1 cellular context compared by ENCODE assay signal in the genomic region with DNA sequence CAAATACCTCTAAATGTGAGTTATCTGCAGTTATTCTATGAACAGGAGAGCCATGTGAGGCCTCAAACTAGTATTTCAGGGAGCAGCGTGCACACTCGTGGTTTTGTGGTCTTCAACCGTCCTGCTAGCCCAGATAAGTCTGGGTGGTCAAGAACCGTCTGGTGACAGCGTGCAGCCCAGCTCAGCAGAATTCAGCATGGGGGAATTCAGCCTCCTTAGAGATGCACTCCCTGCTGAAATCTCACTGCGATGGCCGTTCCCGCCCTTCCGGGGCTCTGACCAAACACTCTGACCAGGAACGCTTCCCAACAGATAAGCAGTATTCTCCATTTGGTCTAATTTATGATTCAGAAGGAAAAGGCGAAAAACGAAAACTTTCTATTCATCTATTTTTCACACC.
TF ChIP-seq lines count a peak whose summit lies in the region.

No MANE protein-coding gene starts in this region.

TF ChIP-seq in K562, 482 proteins besides CTCF, POLR2A, EP300 and RAD21 (continued from another document and continues in another):
- TF ChIP-seq, protein P1, sequence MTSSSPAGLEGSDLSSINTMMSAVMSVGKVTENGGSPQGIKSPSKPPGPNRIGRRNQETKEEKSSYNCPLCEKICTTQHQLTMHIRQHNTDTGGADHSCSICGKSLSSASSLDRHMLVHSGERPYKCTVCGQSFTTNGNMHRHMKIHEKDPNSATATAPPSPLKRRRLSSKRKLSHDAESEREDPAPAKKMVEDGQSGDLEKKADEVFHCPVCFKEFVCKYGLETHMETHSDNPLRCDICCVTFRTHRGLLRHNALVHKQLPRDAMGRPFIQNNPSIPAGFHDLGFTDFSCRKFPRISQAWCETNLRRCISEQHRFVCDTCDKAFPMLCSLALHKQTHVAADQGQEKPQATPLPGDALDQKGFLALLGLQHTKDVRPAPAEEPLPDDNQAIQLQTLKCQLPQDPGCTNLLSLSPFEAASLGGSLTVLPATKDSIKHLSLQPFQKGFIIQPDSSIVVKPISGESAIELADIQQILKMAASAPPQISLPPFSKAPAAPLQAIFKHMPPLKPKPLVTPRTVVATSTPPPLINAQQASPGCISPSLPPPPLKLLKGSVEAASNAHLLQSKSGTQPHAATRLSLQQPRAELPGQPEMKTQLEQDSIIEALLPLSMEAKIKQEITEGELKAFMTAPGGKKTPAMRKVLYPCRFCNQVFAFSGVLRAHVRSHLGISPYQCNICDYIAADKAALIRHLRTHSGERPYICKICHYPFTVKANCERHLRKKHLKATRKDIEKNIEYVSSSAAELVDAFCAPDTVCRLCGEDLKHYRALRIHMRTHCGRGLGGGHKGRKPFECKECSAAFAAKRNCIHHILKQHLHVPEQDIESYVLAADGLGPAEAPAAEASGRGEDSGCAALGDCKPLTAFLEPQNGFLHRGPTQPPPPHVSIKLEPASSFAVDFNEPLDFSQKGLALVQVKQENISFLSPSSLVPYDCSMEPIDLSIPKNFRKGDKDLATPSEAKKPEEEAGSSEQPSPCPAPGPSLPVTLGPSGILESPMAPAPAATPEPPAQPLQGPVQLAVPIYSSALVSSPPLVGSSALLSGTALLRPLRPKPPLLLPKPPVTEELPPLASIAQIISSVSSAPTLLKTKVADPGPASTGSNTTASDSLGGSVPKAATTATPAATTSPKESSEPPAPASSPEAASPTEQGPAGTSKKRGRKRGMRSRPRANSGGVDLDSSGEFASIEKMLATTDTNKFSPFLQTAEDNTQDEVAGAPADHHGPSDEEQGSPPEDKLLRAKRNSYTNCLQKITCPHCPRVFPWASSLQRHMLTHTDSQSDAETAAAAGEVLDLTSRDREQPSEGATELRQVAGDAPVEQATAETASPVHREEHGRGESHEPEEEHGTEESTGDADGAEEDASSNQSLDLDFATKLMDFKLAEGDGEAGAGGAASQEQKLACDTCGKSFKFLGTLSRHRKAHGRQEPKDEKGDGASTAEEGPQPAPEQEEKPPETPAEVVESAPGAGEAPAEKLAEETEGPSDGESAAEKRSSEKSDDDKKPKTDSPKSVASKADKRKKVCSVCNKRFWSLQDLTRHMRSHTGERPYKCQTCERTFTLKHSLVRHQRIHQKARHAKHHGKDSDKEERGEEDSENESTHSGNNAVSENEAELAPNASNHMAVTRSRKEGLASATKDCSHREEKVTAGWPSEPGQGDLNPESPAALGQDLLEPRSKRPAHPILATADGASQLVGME (CRISPR knock-in tag; IDR thresholded peaks at IDR 0.05): no peak
- TF ChIP-seq RFX5 (IDR thresholded peaks at IDR 0.05; ENCODE audit: low read depth, low read length): no peak
- TF ChIP-seq, protein P2, sequence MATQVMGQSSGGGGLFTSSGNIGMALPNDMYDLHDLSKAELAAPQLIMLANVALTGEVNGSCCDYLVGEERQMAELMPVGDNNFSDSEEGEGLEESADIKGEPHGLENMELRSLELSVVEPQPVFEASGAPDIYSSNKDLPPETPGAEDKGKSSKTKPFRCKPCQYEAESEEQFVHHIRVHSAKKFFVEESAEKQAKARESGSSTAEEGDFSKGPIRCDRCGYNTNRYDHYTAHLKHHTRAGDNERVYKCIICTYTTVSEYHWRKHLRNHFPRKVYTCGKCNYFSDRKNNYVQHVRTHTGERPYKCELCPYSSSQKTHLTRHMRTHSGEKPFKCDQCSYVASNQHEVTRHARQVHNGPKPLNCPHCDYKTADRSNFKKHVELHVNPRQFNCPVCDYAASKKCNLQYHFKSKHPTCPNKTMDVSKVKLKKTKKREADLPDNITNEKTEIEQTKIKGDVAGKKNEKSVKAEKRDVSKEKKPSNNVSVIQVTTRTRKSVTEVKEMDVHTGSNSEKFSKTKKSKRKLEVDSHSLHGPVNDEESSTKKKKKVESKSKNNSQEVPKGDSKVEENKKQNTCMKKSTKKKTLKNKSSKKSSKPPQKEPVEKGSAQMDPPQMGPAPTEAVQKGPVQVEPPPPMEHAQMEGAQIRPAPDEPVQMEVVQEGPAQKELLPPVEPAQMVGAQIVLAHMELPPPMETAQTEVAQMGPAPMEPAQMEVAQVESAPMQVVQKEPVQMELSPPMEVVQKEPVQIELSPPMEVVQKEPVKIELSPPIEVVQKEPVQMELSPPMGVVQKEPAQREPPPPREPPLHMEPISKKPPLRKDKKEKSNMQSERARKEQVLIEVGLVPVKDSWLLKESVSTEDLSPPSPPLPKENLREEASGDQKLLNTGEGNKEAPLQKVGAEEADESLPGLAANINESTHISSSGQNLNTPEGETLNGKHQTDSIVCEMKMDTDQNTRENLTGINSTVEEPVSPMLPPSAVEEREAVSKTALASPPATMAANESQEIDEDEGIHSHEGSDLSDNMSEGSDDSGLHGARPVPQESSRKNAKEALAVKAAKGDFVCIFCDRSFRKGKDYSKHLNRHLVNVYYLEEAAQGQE (CRISPR knock-in tag; IDR thresholded peaks at IDR 0.05; ENCODE audit: low read depth): no peak
- TF ChIP-seq, protein P3, sequence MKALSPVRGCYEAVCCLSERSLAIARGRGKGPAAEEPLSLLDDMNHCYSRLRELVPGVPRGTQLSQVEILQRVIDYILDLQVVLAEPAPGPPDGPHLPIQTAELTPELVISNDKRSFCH (CRISPR knock-in tag; IDR thresholded peaks at IDR 0.05): no peak
- TF ChIP-seq, protein P3 (tag; IDR thresholded peaks at IDR 0.05): 0 out of 2 replicates have a peak, but pooled peaks have one; percentile 16
- TF ChIP-seq, protein P4, sequence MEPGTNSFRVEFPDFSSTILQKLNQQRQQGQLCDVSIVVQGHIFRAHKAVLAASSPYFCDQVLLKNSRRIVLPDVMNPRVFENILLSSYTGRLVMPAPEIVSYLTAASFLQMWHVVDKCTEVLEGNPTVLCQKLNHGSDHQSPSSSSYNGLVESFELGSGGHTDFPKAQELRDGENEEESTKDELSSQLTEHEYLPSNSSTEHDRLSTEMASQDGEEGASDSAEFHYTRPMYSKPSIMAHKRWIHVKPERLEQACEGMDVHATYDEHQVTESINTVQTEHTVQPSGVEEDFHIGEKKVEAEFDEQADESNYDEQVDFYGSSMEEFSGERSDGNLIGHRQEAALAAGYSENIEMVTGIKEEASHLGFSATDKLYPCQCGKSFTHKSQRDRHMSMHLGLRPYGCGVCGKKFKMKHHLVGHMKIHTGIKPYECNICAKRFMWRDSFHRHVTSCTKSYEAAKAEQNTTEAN (CRISPR knock-in tag; IDR thresholded peaks at IDR 0.05): no peak
- no peak for TF ChIP-seq SMAD2 (IDR thresholded peaks at IDR 0.05; ENCODE audit: low read depth, low read length)
- TF ChIP-seq ZEB2 (IDR thresholded peaks at IDR 0.05): no peak
- peak; percentile 78 for TF ChIP-seq TOE1 (IDR thresholded peaks at IDR 0.05; ENCODE audit: borderline replicate concordance)
- TF ChIP-seq TOE1 (CRISPR knock-in tag; IDR thresholded peaks at IDR 0.05; ENCODE audit: borderline replicate concordance, low read depth): no peak
- TF ChIP-seq KAT8 (IDR thresholded peaks at IDR 0.05; ENCODE audit: low read depth): no peak
- TF ChIP-seq, protein P5, sequence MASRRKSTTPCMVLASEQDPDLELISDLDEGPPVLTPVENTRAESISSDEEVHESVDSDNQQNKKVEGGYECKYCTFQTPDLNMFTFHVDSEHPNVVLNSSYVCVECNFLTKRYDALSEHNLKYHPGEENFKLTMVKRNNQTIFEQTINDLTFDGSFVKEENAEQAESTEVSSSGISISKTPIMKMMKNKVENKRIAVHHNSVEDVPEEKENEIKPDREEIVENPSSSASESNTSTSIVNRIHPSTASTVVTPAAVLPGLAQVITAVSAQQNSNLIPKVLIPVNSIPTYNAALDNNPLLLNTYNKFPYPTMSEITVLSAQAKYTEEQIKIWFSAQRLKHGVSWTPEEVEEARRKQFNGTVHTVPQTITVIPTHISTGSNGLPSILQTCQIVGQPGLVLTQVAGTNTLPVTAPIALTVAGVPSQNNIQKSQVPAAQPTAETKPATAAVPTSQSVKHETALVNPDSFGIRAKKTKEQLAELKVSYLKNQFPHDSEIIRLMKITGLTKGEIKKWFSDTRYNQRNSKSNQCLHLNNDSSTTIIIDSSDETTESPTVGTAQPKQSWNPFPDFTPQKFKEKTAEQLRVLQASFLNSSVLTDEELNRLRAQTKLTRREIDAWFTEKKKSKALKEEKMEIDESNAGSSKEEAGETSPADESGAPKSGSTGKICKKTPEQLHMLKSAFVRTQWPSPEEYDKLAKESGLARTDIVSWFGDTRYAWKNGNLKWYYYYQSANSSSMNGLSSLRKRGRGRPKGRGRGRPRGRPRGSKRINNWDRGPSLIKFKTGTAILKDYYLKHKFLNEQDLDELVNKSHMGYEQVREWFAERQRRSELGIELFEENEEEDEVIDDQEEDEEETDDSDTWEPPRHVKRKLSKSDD (conservative IDR thresholded peaks at IDR 0.05; ENCODE audit: low read length): no peak
- peak; percentile 86 for TF ChIP-seq EP400 (IDR thresholded peaks at IDR 0.05)
- peak; percentile 67; the same call in 1 of the 2 replicates for TF ChIP-seq DMBX1 (CRISPR knock-in tag; IDR thresholded peaks at IDR 0.05; ENCODE audit: borderline replicate concordance)
- TF ChIP-seq SMARCA4 (IDR thresholded peaks at IDR 0.05): peak; percentile 83
- TF ChIP-seq MYC (IDR thresholded peaks at IDR 0.05; ENCODE audit: low read depth, low read length): peak; percentile 97
- TF ChIP-seq MYC (CRISPR knock-in tag; IDR thresholded peaks at IDR 0.05; ENCODE audit: borderline replicate concordance, low read depth): no peak; the same call in 1 of the 2 replicates
- TF ChIP-seq, protein P6, sequence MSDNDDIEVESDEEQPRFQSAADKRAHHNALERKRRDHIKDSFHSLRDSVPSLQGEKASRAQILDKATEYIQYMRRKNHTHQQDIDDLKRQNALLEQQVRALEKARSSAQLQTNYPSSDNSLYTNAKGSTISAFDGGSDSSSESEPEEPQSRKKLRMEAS (CRISPR knock-in tag; IDR thresholded peaks at IDR 0.05): peak; percentile 95
- TF ChIP-seq BRD4 (IDR thresholded peaks at IDR 0.05): no peak
- TF ChIP-seq, protein P7, sequence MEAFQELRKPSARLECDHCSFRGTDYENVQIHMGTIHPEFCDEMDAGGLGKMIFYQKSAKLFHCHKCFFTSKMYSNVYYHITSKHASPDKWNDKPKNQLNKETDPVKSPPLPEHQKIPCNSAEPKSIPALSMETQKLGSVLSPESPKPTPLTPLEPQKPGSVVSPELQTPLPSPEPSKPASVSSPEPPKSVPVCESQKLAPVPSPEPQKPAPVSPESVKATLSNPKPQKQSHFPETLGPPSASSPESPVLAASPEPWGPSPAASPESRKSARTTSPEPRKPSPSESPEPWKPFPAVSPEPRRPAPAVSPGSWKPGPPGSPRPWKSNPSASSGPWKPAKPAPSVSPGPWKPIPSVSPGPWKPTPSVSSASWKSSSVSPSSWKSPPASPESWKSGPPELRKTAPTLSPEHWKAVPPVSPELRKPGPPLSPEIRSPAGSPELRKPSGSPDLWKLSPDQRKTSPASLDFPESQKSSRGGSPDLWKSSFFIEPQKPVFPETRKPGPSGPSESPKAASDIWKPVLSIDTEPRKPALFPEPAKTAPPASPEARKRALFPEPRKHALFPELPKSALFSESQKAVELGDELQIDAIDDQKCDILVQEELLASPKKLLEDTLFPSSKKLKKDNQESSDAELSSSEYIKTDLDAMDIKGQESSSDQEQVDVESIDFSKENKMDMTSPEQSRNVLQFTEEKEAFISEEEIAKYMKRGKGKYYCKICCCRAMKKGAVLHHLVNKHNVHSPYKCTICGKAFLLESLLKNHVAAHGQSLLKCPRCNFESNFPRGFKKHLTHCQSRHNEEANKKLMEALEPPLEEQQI (IDR thresholded peaks at IDR 0.05): no peak; the same call in 1 of the 2 replicates
- TF ChIP-seq, protein P8, sequence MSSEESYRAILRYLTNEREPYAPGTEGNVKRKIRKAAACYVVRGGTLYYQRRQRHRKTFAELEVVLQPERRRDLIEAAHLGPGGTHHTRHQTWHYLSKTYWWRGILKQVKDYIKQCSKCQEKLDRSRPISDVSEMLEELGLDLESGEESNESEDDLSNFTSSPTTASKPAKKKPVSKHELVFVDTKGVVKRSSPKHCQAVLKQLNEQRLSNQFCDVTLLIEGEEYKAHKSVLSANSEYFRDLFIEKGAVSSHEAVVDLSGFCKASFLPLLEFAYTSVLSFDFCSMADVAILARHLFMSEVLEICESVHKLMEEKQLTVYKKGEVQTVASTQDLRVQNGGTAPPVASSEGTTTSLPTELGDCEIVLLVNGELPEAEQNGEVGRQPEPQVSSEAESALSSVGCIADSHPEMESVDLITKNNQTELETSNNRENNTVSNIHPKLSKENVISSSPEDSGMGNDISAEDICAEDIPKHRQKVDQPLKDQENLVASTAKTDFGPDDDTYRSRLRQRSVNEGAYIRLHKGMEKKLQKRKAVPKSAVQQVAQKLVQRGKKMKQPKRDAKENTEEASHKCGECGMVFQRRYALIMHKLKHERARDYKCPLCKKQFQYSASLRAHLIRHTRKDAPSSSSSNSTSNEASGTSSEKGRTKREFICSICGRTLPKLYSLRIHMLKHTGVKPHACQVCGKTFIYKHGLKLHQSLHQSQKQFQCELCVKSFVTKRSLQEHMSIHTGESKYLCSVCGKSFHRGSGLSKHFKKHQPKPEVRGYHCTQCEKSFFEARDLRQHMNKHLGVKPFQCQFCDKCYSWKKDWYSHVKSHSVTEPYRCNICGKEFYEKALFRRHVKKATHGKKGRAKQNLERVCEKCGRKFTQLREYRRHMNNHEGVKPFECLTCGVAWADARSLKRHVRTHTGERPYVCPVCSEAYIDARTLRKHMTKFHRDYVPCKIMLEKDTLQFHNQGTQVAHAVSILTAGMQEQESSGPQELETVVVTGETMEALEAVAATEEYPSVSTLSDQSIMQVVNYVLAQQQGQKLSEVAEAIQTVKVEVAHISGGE (CRISPR knock-in tag; IDR thresholded peaks at IDR 0.05): peak in 1 of 3 experiments; percentile 44; a peak in 1 of 6 replicates
- no peak for TF ChIP-seq BCOR (IDR thresholded peaks at IDR 0.05)
- no peak for TF ChIP-seq KDM5B (IDR thresholded peaks at IDR 0.05; ENCODE audit: insufficient replicate concordance, low read depth, low read length)
- TF ChIP-seq KDM1A (IDR thresholded peaks at IDR 0.05): peak; percentile 87 to 89
- TF ChIP-seq EGR1 (conservative IDR thresholded peaks at IDR 0.05): no peak
- peak in 1 of 2 experiments; percentile 52; a peak in 1 of 4 replicates for TF ChIP-seq ARNT (IDR thresholded peaks at IDR 0.05)
- TF ChIP-seq ZNF354B (CRISPR knock-in tag; IDR thresholded peaks at IDR 0.05): no peak
- no peak for TF ChIP-seq FOXP1 (CRISPR knock-in tag; IDR thresholded peaks at IDR 0.05)
- TF ChIP-seq PCBP2 (IDR thresholded peaks at IDR 0.05; ENCODE audit: low read depth, low read length, poor library complexity, severe bottlenecking): no peak
- peak; percentile 92 for TF ChIP-seq RUNX1 (IDR thresholded peaks at IDR 0.05; ENCODE audit: low read depth)
- peak; percentile 86; the same call in 1 of the 2 replicates for TF ChIP-seq ZBTB1 (CRISPR knock-in tag; IDR thresholded peaks at IDR 0.05; ENCODE audit: borderline replicate concordance, low read depth)
- no peak for TF ChIP-seq COPS2 (conservative IDR thresholded peaks at IDR 0.05)
- no peak for TF ChIP-seq ZNF75A (CRISPR knock-in tag; IDR thresholded peaks at IDR 0.05)
- no peak for TF ChIP-seq HNRNPH1 (optimal IDR thresholded peaks at IDR 0.05; ENCODE audit: low read depth, low read length)
- TF ChIP-seq, protein P9, sequence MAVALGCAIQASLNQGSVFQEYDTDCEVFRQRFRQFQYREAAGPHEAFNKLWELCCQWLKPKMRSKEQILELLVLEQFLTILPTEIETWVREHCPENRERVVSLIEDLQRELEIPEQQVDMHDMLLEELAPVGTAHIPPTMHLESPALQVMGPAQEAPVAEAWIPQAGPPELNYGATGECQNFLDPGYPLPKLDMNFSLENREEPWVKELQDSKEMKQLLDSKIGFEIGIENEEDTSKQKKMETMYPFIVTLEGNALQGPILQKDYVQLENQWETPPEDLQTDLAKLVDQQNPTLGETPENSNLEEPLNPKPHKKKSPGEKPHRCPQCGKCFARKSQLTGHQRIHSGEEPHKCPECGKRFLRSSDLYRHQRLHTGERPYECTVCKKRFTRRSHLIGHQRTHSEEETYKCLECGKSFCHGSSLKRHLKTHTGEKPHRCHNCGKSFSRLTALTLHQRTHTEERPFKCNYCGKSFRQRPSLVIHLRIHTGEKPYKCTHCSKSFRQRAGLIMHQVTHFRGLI (CRISPR knock-in tag; IDR thresholded peaks at IDR 0.05): no peak
